ENCODE assay signal across 17 cellular contexts in genomic region chr3:55094691-55095090, GRCh38.
DNase-seq lines count a peak whose midpoint lies in the region; ATAC-seq and TF ChIP-seq lines count a peak whose summit lies in the region.
"Had no signal": no experiment of that assay in that cellular context is flagged by ENCODE, and none has a peak within 500 bp of the region (broad histone marks: within the 10 kb centered on the region; RNA-seq: fewer than 3 reads in every experiment).

No MANE protein-coding gene starts in this region.

- no peaks in the 10 kb centered on the region for H3K9me3 ChIP-seq in right cardiac atrium (ENCODE audit: control insufficient read depth, low read length)
- H3K9me3 ChIP-seq: Caco-2 had no signal

- no peak for TF ChIP-seq CTCF in fibroblast of villous mesenchyme (IDR thresholded peaks at IDR 0.05; ENCODE audit: insufficient read depth, low read depth, low read length)

- ATAC-seq in HG03571 (IDR thresholded peaks at IDR 0.05; ENCODE audit: unreplicated experiment) (no peak), right cardiac atrium (no peak)
- ATAC-seq: CD8-positive, alpha-beta T cell had no signal

- DNase-seq in EH (ENCODE audit: low read depth) (peak; percentile 75), fibroblast of villous mesenchyme (ENCODE audit: low read depth) (peak; percentile 69), right cardiac atrium (no peak), GM03348 (ENCODE audit: low spot score) (no peak)
- DNase-seq: 8988T; ACHN; AML-193; Caco-2; Calu3; CD4-positive, alpha-beta T cell; CD8-positive, alpha-beta T cell; DMS79 treated with DMSO at 0.1 percent for 48 hours; EL; GDM1 had no signal

- no peaks in the 10 kb centered on the region for H3K27me3 ChIP-seq in right cardiac atrium (ENCODE audit: control insufficient read depth, insufficient read depth)
- H3K27me3 ChIP-seq: BLaER1 treated with 17β-estradiol and CSF1 and Interleukin-3, amounts not matched to agents 10 nM and 100 nM had no signal

- no peak overlapping the region for H3K4me3 ChIP-seq in fibroblast of villous mesenchyme (ENCODE audit: low read depth, low read length)
- no peak overlapping the region for H3K4me3 ChIP-seq in right cardiac atrium (ENCODE audit: low read length)
- H3K4me3 ChIP-seq: BLaER1 treated with 17β-estradiol and CSF1 and Interleukin-3, amounts not matched to agents 10 nM and 100 nM had no signal

- intact Hi-C loops in right cardiac atrium (cut with DNase I): no loop called here

- no peak overlapping the region for H3K27ac ChIP-seq in right cardiac atrium (ENCODE audit: low read length)
- H3K27ac ChIP-seq: BLaER1 treated with 17β-estradiol and CSF1 and Interleukin-3, amounts not matched to agents 10 nM and 100 nM; C4-2B had no signal

- H3K4me1 ChIP-seq in right cardiac atrium (ENCODE audit: control insufficient read depth, insufficient read depth, low read length): no peaks in the 10 kb centered on the region
- H3K4me1 ChIP-seq: BLaER1 treated with 17β-estradiol and CSF1 and Interleukin-3, amounts not matched to agents 10 nM and 100 nM; Caco-2 had no signal

Comparison
In these comparisons a context has a peak if more than half of its experiments do, and no peak if none do; other contexts are left out.
1. DNase-seq: peak in EH (single experiment) and fibroblast of villous mesenchyme (single experiment); none in right cardiac atrium (0 of 3) and GM03348 (single experiment).